In genomic region chr9:36191696-36192095, GRCh38 we compare ENCODE assay signal across 8 cellular contexts. TPM values are rescaled to one million over a fixed set of nuclear protein-coding genes. Genes with fewer than 3 reads are reported as not detected.
A peak's percentile ranks its signal among the peaks of the same experiment; 100 is the strongest.
DNase-seq lines count a peak whose midpoint lies in the region; ATAC-seq and TF ChIP-seq lines count a peak whose summit lies in the region.

No MANE protein-coding gene starts in this region.

- peaks cover 10% of the 10 kb centered on the region for H3K27me3 Mint-ChIP-seq in H9 (ENCODE audit: low read depth)

- H3K27ac ChIP-seq in H9 (ENCODE audit: insufficient read length, low read depth, low read length) (no peak overlapping the region), SJCRH30 (no peak overlapping the region; the same call in 1 of the 2 replicates)

- H3K4me1 ChIP-seq in H9 (ENCODE audit: insufficient read depth, low read length), result peaks cover 6% of the 10 kb centered on the region; the same call in 1 of the 2 replicates
- H3K4me1 ChIP-seq in SJCRH30, result peaks cover 23% of the 10 kb centered on the region

- no peak overlapping the region for H4K91ac ChIP-seq in H9 (ENCODE audit: insufficient read length, low read depth, low read length)

- no CpG with 5 or more reads among the region's 7 CpGs for WGBS in H9 (ENCODE audit: extremely low coverage, insufficient read length, low lambda C conversion rate)

- H3K9ac ChIP-seq in H9 (ENCODE audit: extremely low read depth, insufficient read length, low read length), result peak overlapping the region; percentile 91

- H3K56ac ChIP-seq in H9 (ENCODE audit: insufficient read length, low read depth, low read length), result no peak overlapping the region

- no peak overlapping the region for H3K14ac ChIP-seq in H9 (ENCODE audit: insufficient read depth, low read length)

- ATAC-seq in HG02852 (IDR thresholded peaks at IDR 0.05; ENCODE audit: unreplicated experiment) (no peak), GM18861 (IDR thresholded peaks at IDR 0.05; ENCODE audit: unreplicated experiment) (no peak)

- no peak overlapping the region for H2BK120ac ChIP-seq in H9 (ENCODE audit: low read depth, low read length, poor library complexity, severe bottlenecking)

- H3K4me1 Mint-ChIP-seq in H9, result peaks cover 23 to 26% of the 10 kb centered on the region in 2 experiments

- H2BK20ac ChIP-seq in H9 (ENCODE audit: low read depth, low read length, poor library complexity, severe bottlenecking), result no peak overlapping the region

- H3T11ph ChIP-seq in H9 (ENCODE audit: low read length), result no peak overlapping the region

- no peak overlapping the region for H4K5ac ChIP-seq in H9 (ENCODE audit: insufficient read length, low read depth, low read length)

- DNase-seq in H9 (no peak), SJCRH30 (no peak), fibroblast of pulmonary artery (ENCODE audit: low read depth) (no peak), skeletal muscle cell (ENCODE audit: low read depth) (no peak), posterior cingulate gyrus (no peak), NOMO-1 (lab: John Stamatoyannopoulos, UW; ENCODE audit: unreplicated experiment in 2 of 2) (no peak)

- H3K79me1 ChIP-seq in H9 (ENCODE audit: insufficient read depth, low read depth, low read length, poor library complexity, severe bottlenecking), result peaks cover 11% of the 10 kb centered on the region

- no peak overlapping the region for H4K8ac ChIP-seq in H9 (replicated peaks; ENCODE audit: insufficient read length, low read depth, low read length)

- no peaks in the 10 kb centered on the region for H3K27me3 ChIP-seq in H9 (ENCODE audit: insufficient read depth, low read length)
- no peaks in the 10 kb centered on the region for H3K27me3 ChIP-seq in SJCRH30

- TF ChIP-seq CTCF in H9 (conservative IDR thresholded peaks at IDR 0.05) (no peak), fibroblast of pulmonary artery (IDR thresholded peaks at IDR 0.05; ENCODE audit: low read length, missing control alignments) (no peak)

- H3K36me3 ChIP-seq in SJCRH30, result peaks cover 7% of the 10 kb centered on the region

- intact Hi-C loops in posterior cingulate gyrus (cut with DNase I), result loop anchor here (2.0 kb wide), 1 partner anchor 67 kb away; the partner anchor contains the start of gene GNE

- H2AFZ ChIP-seq in H9 (ENCODE audit: low read length), result no peak overlapping the region

- peak overlapping the region; percentile 80 for H3K4me3 ChIP-seq in SJCRH30
- H3K4me3 ChIP-seq in fibroblast of pulmonary artery (replicated peaks; ENCODE audit: low read depth, low read length), result peak overlapping the region; percentile 96
- H3K4me3 ChIP-seq in skeletal muscle cell (ENCODE audit: low read depth, low read length), result peak overlapping the region; percentile 93

- no peak overlapping the region for H2BK12ac ChIP-seq in H9 (ENCODE audit: insufficient read length, low read depth, low read length)

- H3K79me2 ChIP-seq in H9 (ENCODE audit: insufficient read depth, low read length), result peaks cover 37% of the 10 kb centered on the region

- H3K4me2 ChIP-seq in H9 (ENCODE audit: insufficient read depth, insufficient read length, low read length), result peak overlapping the region; percentile 95

- no peaks in the 10 kb centered on the region for H3K9me3 Mint-ChIP-seq in H9

- peaks cover 6 to 12% (median 11%) of the 10 kb centered on the region in 3 experiments; a peak in 6 of 7 replicates for H3K36me3 Mint-ChIP-seq in H9 (ENCODE audit: insufficient read depth in 1 of 3, low read depth in 3 of 3)

- peaks cover 10% of the 10 kb centered on the region for H3K23me2 ChIP-seq in H9 (ENCODE audit: insufficient read length, low read depth, low read length, poor library complexity, severe bottlenecking)

- H3K4me3 Mint-ChIP-seq in H9, result peak overlapping the region; percentile 94 to 96

- H3K4ac ChIP-seq in H9 (ENCODE audit: low read depth, low read length), result no peak overlapping the region

- H3K23ac ChIP-seq in H9 (ENCODE audit: insufficient read length, low read depth, low read length), result no peak overlapping the region

- H3K18ac ChIP-seq in H9 (ENCODE audit: insufficient read length, low read depth, low read length), result no peak overlapping the region

- H3K9me3 ChIP-seq in H9 (ENCODE audit: control insufficient read depth, low read depth, low read length), result no peaks in the 10 kb centered on the region
- no peaks in the 10 kb centered on the region for H3K9me3 ChIP-seq in SJCRH30 (replicated peaks)

- peak overlapping the region; percentile 74 to 96 (median 91); a peak in 5 of 7 replicates for H3K27ac Mint-ChIP-seq in H9

- H2BK5ac ChIP-seq in H9 (ENCODE audit: insufficient read length, low read length), result no peak overlapping the region

- H2AK5ac ChIP-seq in H9 (ENCODE audit: insufficient read length, low read length), result no peak overlapping the region

- no peak overlapping the region for H2BK15ac ChIP-seq in H9 (ENCODE audit: low read depth, low read length)

- H4K20me1 ChIP-seq in H9 (ENCODE audit: control insufficient read depth, insufficient read depth, insufficient read length), result no peaks in the 10 kb centered on the region

RNA-seq across cellular contexts. Expression of gene CLTA, which starts 1.0 kb away (rescaled TPM):
- 195 and 212 TPM in 2 replicates for total RNA-seq in H9 (2021)
- 175 and 179 TPM in 2 replicates for total RNA-seq in SJCRH30 (2014; rRNA removed; shearing (Covaris generic))

RNA-seq across cellular contexts. Expression of gene CCIN, which starts 22.5 kb away (rescaled TPM):
- 0.11 TPM in 1 of 2 replicates, not detected in the other for total RNA-seq in H9 (2021)
- total RNA-seq in SJCRH30 (2014; rRNA removed; shearing (Covaris generic)), result 0.05 and 0.24 TPM in 2 replicates

RNA-seq across cellular contexts. Expression of gene GLIPR2, which starts 55.2 kb away (rescaled TPM):
- 9.7 and 10.0 TPM in 2 replicates for total RNA-seq in H9 (2021)
- 26.3 and 27.1 TPM in 2 replicates for total RNA-seq in SJCRH30 (2014; rRNA removed; shearing (Covaris generic))
